ENCODE assay signal across 9 cellular contexts in the genomic region with DNA sequence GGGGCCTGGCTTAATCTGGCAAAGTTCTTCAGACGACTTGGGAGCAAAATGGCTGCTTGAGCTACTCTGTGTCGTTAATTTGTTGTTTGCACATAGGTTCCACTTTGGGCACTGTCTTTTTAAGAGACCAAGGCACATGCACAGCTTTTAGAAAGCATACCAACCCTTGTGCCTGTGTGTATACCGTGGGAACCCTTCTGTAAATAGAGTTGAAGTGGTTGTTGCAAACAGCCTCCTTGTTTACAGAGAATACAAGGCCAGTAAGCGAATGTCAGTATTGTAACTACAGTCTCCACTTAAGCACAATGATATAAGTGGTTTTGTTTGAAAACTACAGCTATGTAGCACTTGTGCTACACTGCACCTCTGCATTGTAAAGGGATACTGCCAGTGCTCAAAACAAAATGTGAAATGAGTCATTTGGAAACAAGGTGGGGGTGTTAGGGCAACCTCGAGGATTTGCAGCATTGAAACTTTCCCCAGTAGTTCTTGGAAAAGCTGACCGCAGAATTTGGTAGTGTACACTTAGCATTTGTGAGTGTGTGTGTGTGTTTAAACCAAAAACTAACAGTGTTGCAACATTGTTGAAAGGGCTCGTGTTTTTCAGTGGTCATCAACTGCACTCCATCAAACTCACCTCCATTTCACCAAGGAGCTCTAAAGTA.
DNase-seq lines count a peak whose midpoint lies in the region; ATAC-seq, FAIRE-seq and TF ChIP-seq lines count a peak whose summit lies in the region.
"Had no signal": no experiment of that assay in that cellular context is flagged by ENCODE, and none has a peak within 500 bp of the region (broad histone marks: within the 10 kb centered on the region; RNA-seq: fewer than 3 reads in every experiment).

No MANE protein-coding gene starts in this region.

- peaks cover 24% of the 10 kb centered on the region for H3K36me3 ChIP-seq in lower lobe of right lung
- peaks cover 0 to 12% (median 0%) of the 10 kb centered on the region in 3 donors for H3K36me3 ChIP-seq in pancreas
- H3K36me3 ChIP-seq in suprapubic skin, result peaks cover 23% of the 10 kb centered on the region

- H3K4me1 Mint-ChIP-seq in T-helper 17 cell, result peaks cover 5% of the 10 kb centered on the region

- no peaks in the 10 kb centered on the region for H3K27me3 Mint-ChIP-seq in T-helper 17 cell

- H3K27ac ChIP-seq in lower lobe of right lung (no peak overlapping the region), pancreas (no peak overlapping the region), suprapubic skin (no peak overlapping the region)

- no peak for FAIRE-seq in pancreas (lab: Jason Lieb, UNC)

- H3K4me3 ChIP-seq in GM12864 (ENCODE audit: low read depth, low read length) (no peak overlapping the region), lower lobe of right lung (no peak overlapping the region), pancreas (no peak overlapping the region), suprapubic skin (no peak overlapping the region)

- TF ChIP-seq EP300 in suprapubic skin (IDR thresholded peaks at IDR 0.05), result no peak

- peaks cover 12% of the 10 kb centered on the region for H3K4me1 ChIP-seq in lower lobe of right lung
- no peaks in the 10 kb centered on the region for H3K4me1 ChIP-seq in pancreas
- peaks cover 8% of the 10 kb centered on the region for H3K4me1 ChIP-seq in suprapubic skin

- intact Hi-C loops in lower lobe of right lung (cut with DNase I), result no loop called here
- intact Hi-C loops in pancreas (cut with DNase I), result no loop called here

- TF ChIP-seq CTCF in GM12864 (IDR thresholded peaks at IDR 0.05; ENCODE audit: low read depth, low read length, missing control alignments), result no peak
- TF ChIP-seq CTCF in lower lobe of right lung (IDR thresholded peaks at IDR 0.05), result no peak
- no peak for TF ChIP-seq CTCF in pancreas (IDR thresholded peaks at IDR 0.05)
- TF ChIP-seq CTCF in suprapubic skin (IDR thresholded peaks at IDR 0.05), result no peak

- H3K9me3 ChIP-seq in T-helper 17 cell (ENCODE audit: control insufficient read depth, low read length, poor library complexity, severe bottlenecking) (no peaks in the 10 kb centered on the region), lower lobe of right lung (no peaks in the 10 kb centered on the region), pancreas (no peaks in the 10 kb centered on the region), suprapubic skin (no peaks in the 10 kb centered on the region)

- WGBS in pancreas, 2 donors, result 75 to 79% methylated on average over 7 of the region's 7 CpGs
- 74% methylated on average over 7 of the region's 7 CpGs for WGBS in suprapubic skin

- ATAC-seq in HG02610 (IDR thresholded peaks at IDR 0.05; ENCODE audit: unreplicated experiment), result peak; percentile 38
- no peak for ATAC-seq in T-helper 17 cell
- ATAC-seq in lower lobe of right lung, result peak; percentile 88 to 92
- ATAC-seq in pancreas, result no peak
- ATAC-seq: HCT116 had no signal

- no peak overlapping the region for H3K4me3 Mint-ChIP-seq in T-helper 17 cell

- peaks cover 16% of the 10 kb centered on the region for H3K36me3 Mint-ChIP-seq in T-helper 17 cell (ENCODE audit: low read depth)

- no peak for TF ChIP-seq POLR2A in suprapubic skin (IDR thresholded peaks at IDR 0.05)

- H3K27ac Mint-ChIP-seq in T-helper 17 cell, result peak overlapping the region; percentile 19

- H3K27me3 ChIP-seq in lower lobe of right lung (ENCODE audit: low read depth) (no peaks in the 10 kb centered on the region), pancreas (no peaks in the 10 kb centered on the region), suprapubic skin (no peaks in the 10 kb centered on the region)

- DNase-seq in GM12864 (ENCODE audit: low read depth) (peak; percentile 76), T-helper 17 cell (no peak), lower lobe of right lung (no peak), pons (ENCODE audit: low spot score) (no peak), amygdala (lab: John Stamatoyannopoulos, UW) (no peak), pancreas (no peak), suprapubic skin (ENCODE audit: low spot score in 2 of 2) (no peak)

Comparison
In these comparisons a context has a peak if more than half of its experiments do, and no peak if none do; other contexts are left out.
1. ATAC-seq: peak in HG02610 (single experiment) and lower lobe of right lung (2 of 2); none in T-helper 17 cell (single experiment) and pancreas (0 of 4).